In genomic region chr14:52553002-52553670, GRCh38 we compare ENCODE assay signal across 8 cellular contexts. TPM values are rescaled to one million over a fixed set of nuclear protein-coding genes. Genes with fewer than 3 reads are reported as not detected.
DNase-seq lines count a peak whose midpoint lies in the region; ATAC-seq, FAIRE-seq and TF ChIP-seq lines count a peak whose summit lies in the region.

No MANE protein-coding gene starts in this region.

- H3K9me3 ChIP-seq in CD4-positive, alpha-beta T cell (ENCODE audit: control insufficient read depth, low read length), result no peaks in the 10 kb centered on the region
- no peaks in the 10 kb centered on the region for H3K9me3 ChIP-seq in HUES64 (ENCODE audit: insufficient read depth, low read depth, low read length)
- H3K9me3 ChIP-seq in SU-DHL-6 (ENCODE audit: insufficient read depth, low read length), result no peaks in the 10 kb centered on the region
- H3K9me3 ChIP-seq in K562 (replicated peaks; ENCODE audit: control insufficient read depth, insufficient read depth, low read depth, low read length), result no peaks in the 10 kb centered on the region; the same call in 1 of the 2 replicates

- no peak for TF ChIP-seq POLR2A in K562 (conservative IDR thresholded peaks at IDR 0.05)

- peaks cover 43% of the 10 kb centered on the region for H3K79me2 ChIP-seq in SU-DHL-6 (ENCODE audit: insufficient read depth, low read length)
- peaks cover 33% of the 10 kb centered on the region for H3K79me2 ChIP-seq in K562 (ENCODE audit: control insufficient read depth, insufficient read depth, low read length)

- DNase-seq in CD4-positive, alpha-beta T cell, result peak; percentile 6 to 50 (median 33)
- DNase-seq in K562 (ENCODE audit: extremely low read depth in 1 of 4, low spot score in 3 of 4), result peak in 3 of 4 experiments; percentile 23 to 62 (median 61)
- peak; percentile 70 for DNase-seq in iPS-NIHi11 (ENCODE audit: low spot score)
- DNase-seq in stimulated activated CD4-positive, alpha-beta T cell treated with anti-CD3 and anti-CD28 coated beads, Interleukin-15, amount 100 ng/mL, for 1 hour (ENCODE audit: low read depth in 1 of 2, low spot score in 1 of 2), result peak; percentile 3 to 12
- DNase-seq in NK-92 (lab: John Stamatoyannopoulos, UW; ENCODE audit: unreplicated experiment), result no peak

- H2AFZ ChIP-seq in SU-DHL-6 (ENCODE audit: low read depth, low read length, severe bottlenecking) (peak overlapping the region; percentile 92), K562 (ENCODE audit: low read depth, low read length) (peak overlapping the region; percentile 77)

- H3K36me3 ChIP-seq in HUES64 (ENCODE audit: insufficient read depth, low read length) (no peaks in the 10 kb centered on the region), SU-DHL-6 (ENCODE audit: low read length) (0 out of 2 replicates have a peak, but pooled peaks cover 10% of the 10 kb centered on the region), K562 (ENCODE audit: control insufficient read depth, insufficient read depth, low read length) (no peaks in the 10 kb centered on the region)

- H3K9me2 ChIP-seq in SU-DHL-6 (replicated peaks; ENCODE audit: insufficient read depth, low read length), result no peaks in the 10 kb centered on the region

- H3K9me1 ChIP-seq in K562 (ENCODE audit: control insufficient read depth, insufficient read depth, low read length), result no peaks in the 10 kb centered on the region

- CTCF ChIA-PET in CD4-positive, alpha-beta T cell (lab: Charles Lee), result no interaction called here
- CTCF ChIA-PET in K562 (lab: Yijun Ruan, JAX; ENCODE audit: low intra/inter-chr PET ratio), result no interaction called here

- TF ChIP-seq CTCF in CD4-positive, alpha-beta T cell (IDR thresholded peaks at IDR 0.05), result no peak
- TF ChIP-seq CTCF in SU-DHL-6 (IDR thresholded peaks at IDR 0.05; ENCODE audit: insufficient read depth, low read length, poor library complexity, severe bottlenecking) (no peak), K562 (IDR thresholded peaks at IDR 0.05 in 2 of 3, conservative IDR thresholded peaks at IDR 0.05 in 1 of 3; ENCODE audit: insufficient read depth in 2 of 3, low read depth in 1 of 3, low read length in 3 of 3) (no peak)

- peak overlapping the region; percentile 98 for H3K4me3 Mint-ChIP-seq in CD4-positive, alpha-beta T cell

- no peaks in the 10 kb centered on the region for H3K27me3 ChIP-seq in CD4-positive, alpha-beta T cell (ENCODE audit: control insufficient read depth, insufficient read depth, low read length)
- H3K27me3 ChIP-seq in HUES64 (ENCODE audit: insufficient read depth, low read length) (peaks cover 17% of the 10 kb centered on the region), SU-DHL-6 (ENCODE audit: low read length) (no peaks in the 10 kb centered on the region), K562 (ENCODE audit: control insufficient read depth in 2 of 2, insufficient read depth in 2 of 2, low read length in 2 of 2) (no peaks in the 10 kb centered on the region)

- H3K9ac ChIP-seq in HUES64 (ENCODE audit: low read depth, low read length) (peak overlapping the region; percentile 68), SU-DHL-6 (ENCODE audit: low read length) (peak overlapping the region; percentile 85), K562 (ENCODE audit: insufficient read depth in 1 of 2, low read depth in 2 of 2, low read length in 2 of 2) (peak overlapping the region; percentile 24 to 93; a peak in 3 of 4 replicates)

- no peak for TF ChIP-seq RAD21 in K562 (CRISPR knock-in tag; conservative IDR thresholded peaks at IDR 0.05 in 1 of 2, IDR thresholded peaks at IDR 0.05 in 1 of 2)

- H4K20me1 ChIP-seq in SU-DHL-6 (ENCODE audit: low read depth, low read length) (no peaks in the 10 kb centered on the region; the same call in 1 of the 2 replicates), K562 (replicated peaks; ENCODE audit: control insufficient read depth, insufficient read depth, low read length) (no peaks in the 10 kb centered on the region)

- H3K27ac Mint-ChIP-seq in CD4-positive, alpha-beta T cell, result peak overlapping the region; percentile 91

- POLR2A ChIA-PET in CD4-positive, alpha-beta T cell (lab: Charles Lee), result interaction anchor here (0.5 to 3.9 kb wide), 21 partner anchors 10 to 686 kb away, joined by 3 to 31 read pairs (median 4); partner anchors contain the start of genes DDHD1, ERO1A, GNPNAT1 and PSMC6
- POLR2A ChIA-PET in K562 (lab: Yijun Ruan, JAX), result interaction anchor here (0.6 to 1.9 kb wide), 3 partner anchors 9 to 19 kb away, joined by 3 to 5 read pairs (median 4); no protein-coding TSS in a partner anchor

- no TSS peak for BruUV-seq in K562 (replicated peaks; lab: Mats Ljungman, UMichigan)

- H3K27me3 Mint-ChIP-seq in CD4-positive, alpha-beta T cell, result peaks cover 15% of the 10 kb centered on the region

- in situ Hi-C loops in K562 (cut with MboI), result no loop called here

- peak overlapping the region; percentile 43 for H3K27ac ChIP-seq in CD4-positive, alpha-beta T cell (ENCODE audit: low read depth, low read length)
- peak overlapping the region; percentile 34; the same call in 1 of the 2 replicates for H3K27ac ChIP-seq in HUES64 (ENCODE audit: low read depth, low read length)
- peak overlapping the region; percentile 56 for H3K27ac ChIP-seq in SU-DHL-6 (ENCODE audit: low read depth, low read length)
- no peak overlapping the region; the same call in 2 of the 3 replicates for H3K27ac ChIP-seq in K562 (ENCODE audit: extremely low read depth, low read depth, low read length)

- peaks cover 16% of the 10 kb centered on the region for H3K36me3 Mint-ChIP-seq in CD4-positive, alpha-beta T cell (ENCODE audit: low read depth)

- peaks cover 11% of the 10 kb centered on the region for H3F3A ChIP-seq in SU-DHL-6 (ENCODE audit: insufficient read depth)

- H3K4me1 ChIP-seq in HUES64 (ENCODE audit: insufficient read depth, low read length) (peaks cover 9% of the 10 kb centered on the region; the same call in 1 of the 2 replicates), K562 (replicated peaks in 1 of 2; ENCODE audit: control insufficient read depth in 2 of 2, insufficient read depth in 2 of 2, low read length in 2 of 2) (peaks cover 3 to 12% of the 10 kb centered on the region in 2 experiments; a peak in 4 of 5 replicates)

- under 1% methylated on average over 65 of the region's 69 CpGs for WGBS in HUES64
- WGBS in K562 (ENCODE audit: insufficient coverage, low coverage, missing lambda C conversion rate), result 0% methylated on average over 11 of the region's 69 CpGs

- FAIRE-seq in K562 (lab: Jason Lieb, UNC), result no peak

- TF ChIP-seq EP300 in K562 (IDR thresholded peaks at IDR 0.05; ENCODE audit: low read length), result no peak

- ATAC-seq in CD4-positive, alpha-beta T cell (ENCODE audit: poor library complexity), result peak; percentile 15
- ATAC-seq in GM21447 (IDR thresholded peaks at IDR 0.05; ENCODE audit: unreplicated experiment), result peak; percentile 11
- ATAC-seq in K562, result peak; percentile 51

- peak overlapping the region; percentile 95 for H3K4me3 ChIP-seq in HUES64 (ENCODE audit: low read length)
- H3K4me3 ChIP-seq in SU-DHL-6 (ENCODE audit: insufficient read depth, low read length, poor library complexity, severe bottlenecking), result peak overlapping the region; percentile 96
- H3K4me3 ChIP-seq in K562, result peak overlapping the region; percentile 57

- H3K4me2 ChIP-seq in SU-DHL-6 (ENCODE audit: low read depth, low read length, poor library complexity, severe bottlenecking) (peak overlapping the region; percentile 86), K562 (ENCODE audit: insufficient read depth, low read length) (peak overlapping the region; percentile 83)

- peaks cover 32% of the 10 kb centered on the region for H3K4me1 Mint-ChIP-seq in CD4-positive, alpha-beta T cell (ENCODE audit: low read depth)

- no peaks in the 10 kb centered on the region for H3K9me3 Mint-ChIP-seq in CD4-positive, alpha-beta T cell

- intact Hi-C loops in CD4-positive, alpha-beta T cell (cut with DNase I, micrococcal nuclease), result loop anchor here (2.0 to 10.0 kb wide), 10 partner anchors 102 to 602 kb away; partner anchors contain the start of genes DDHD1 (in 2 of the 2), PSMC6 (in 2 of the 2), GNPNAT1 (in 1 of the 2) and RTRAF (in 1 of the 2)
- intact Hi-C loops in K562 (cut with micrococcal nuclease), result loop anchor here (5.0 kb wide), 1 partner anchor 139 kb away; no protein-coding TSS in a partner anchor

RNA-seq across cellular contexts. Expression of gene GPR137C, which starts 0.5 kb away (rescaled TPM):
- total RNA-seq in CD4-positive, alpha-beta T cell, result under 1 TPM; 0.08 to 0.19 TPM
- 2.4 TPM for polyA plus RNA-seq in HUES64 (2013, experiment 1 of 2)
- 2.2 TPM for polyA plus RNA-seq in HUES64 (2013, experiment 2 of 2)
- 0.23 and 0.86 TPM in 2 replicates for total RNA-seq in K562 (2011; cell fraction: chromatin; rRNA removed; ENCODE audit: low replicate concordance)
- 0.33 and 0.53 TPM in 2 replicates for total RNA-seq in K562 (2011; cell fraction: nucleolus; rRNA removed)
- 0.51 and 0.92 TPM in 2 replicates for total RNA-seq in K562 (2011; cell fraction: nucleoplasm; rRNA removed)
- total RNA-seq in K562 (2014; rRNA removed), result 0.04 TPM in 1 of 2 replicates, not detected in the other
- 0.13 TPM in 1 of 2 replicates, not detected in the other for total RNA-seq in K562 (2014; rRNA removed; fragmentation: Illumina TruSeq; extraction: Trizol)
- 0.11 TPM in 1 of 2 replicates, not detected in the other for total RNA-seq in K562 (2015; rRNA removed; fragmentation: Illumina TruSeq; extraction: Trizol)
- total RNA-seq in K562 (2021), result 0.07 and 0.31 TPM in 2 replicates
- polyA plus RNA-seq in K562 (2011; rRNA removed), result 0.08 and 0.23 TPM in 2 replicates
- 0.01 and 0.06 TPM in 2 replicates for polyA plus RNA-seq in K562 (2011; cell fraction: cytosol; rRNA removed)
- 0.29 and 0.36 TPM in 2 replicates for polyA plus RNA-seq in K562 (2011; cell fraction: nucleus; rRNA removed)
- 0.03 and 0.07 TPM in 2 replicates for polyA plus RNA-seq in K562 (2012)
- 0.03 and 0.10 TPM in 2 replicates for polyA plus RNA-seq in K562 (2014; fragmentation: Illumina TruSeq; extraction: Trizol)
- polyA plus RNA-seq in K562 (2014; fragmentation: Nextera tagmentation; extraction: Ambion mirVana), result under 1 TPM; 0.03 to 0.06 TPM
- polyA plus RNA-seq in K562 (2014; rRNA removed), result 0.11 TPM in 1 of 2 replicates, not detected in the other
- polyA minus RNA-seq in K562 (2011; rRNA and poly(A)+ RNA removed), result 0.15 and 0.77 TPM in 2 replicates
- polyA minus RNA-seq in K562 (2011; cell fraction: cytosol; rRNA and poly(A)+ RNA removed), result not detected in 2 replicates
- 0.40 and 0.56 TPM in 2 replicates for polyA minus RNA-seq in K562 (2011; cell fraction: nucleus; rRNA and poly(A)+ RNA removed)

RNA-seq across cellular contexts. Expression of gene TXNDC16, which starts 0.8 kb away (rescaled TPM):
- 10 to 100 TPM; 10.4 to 11.4 TPM for total RNA-seq in CD4-positive, alpha-beta T cell
- polyA plus RNA-seq in HUES64 (2013, experiment 1 of 2), result 8.7 TPM
- 11.0 TPM for polyA plus RNA-seq in HUES64 (2013, experiment 2 of 2)
- total RNA-seq in K562 (2011; cell fraction: chromatin; rRNA removed; ENCODE audit: low replicate concordance), result 3.3 and 14.9 TPM in 2 replicates
- total RNA-seq in K562 (2011; cell fraction: nucleolus; rRNA removed), result 3.5 and 5.1 TPM in 2 replicates
- 7.3 and 9.5 TPM in 2 replicates for total RNA-seq in K562 (2011; cell fraction: nucleoplasm; rRNA removed)
- total RNA-seq in K562 (2014; rRNA removed), result 2.4 and 3.1 TPM in 2 replicates
- 6.2 and 7.3 TPM in 2 replicates for total RNA-seq in K562 (2014; rRNA removed; fragmentation: Illumina TruSeq; extraction: Trizol)
- 5.1 and 5.4 TPM in 2 replicates for total RNA-seq in K562 (2015; rRNA removed; fragmentation: Illumina TruSeq; extraction: Trizol)
- 5.2 and 6.0 TPM in 2 replicates for total RNA-seq in K562 (2021)
- 5.6 and 6.2 TPM in 2 replicates for polyA plus RNA-seq in K562 (2011; rRNA removed)
- polyA plus RNA-seq in K562 (2011; cell fraction: cytosol; rRNA removed), result 0.64 and 2.8 TPM in 2 replicates
- polyA plus RNA-seq in K562 (2011; cell fraction: nucleus; rRNA removed), result 3.2 and 6.7 TPM in 2 replicates
- polyA plus RNA-seq in K562 (2012), result 3.8 and 5.6 TPM in 2 replicates
- 3.9 and 4.9 TPM in 2 replicates for polyA plus RNA-seq in K562 (2014; fragmentation: Illumina TruSeq; extraction: Trizol)
- polyA plus RNA-seq in K562 (2014; fragmentation: Nextera tagmentation; extraction: Ambion mirVana), result 1 to 10 TPM; 1.8 to 1.9 TPM
- 3.2 and 3.3 TPM in 2 replicates for polyA plus RNA-seq in K562 (2014; rRNA removed)
- polyA minus RNA-seq in K562 (2011; rRNA and poly(A)+ RNA removed), result 6.4 and 9.7 TPM in 2 replicates
- polyA minus RNA-seq in K562 (2011; cell fraction: cytosol; rRNA and poly(A)+ RNA removed), result 2.3 and 4.1 TPM in 2 replicates
- 8.6 and 12.9 TPM in 2 replicates for polyA minus RNA-seq in K562 (2011; cell fraction: nucleus; rRNA and poly(A)+ RNA removed)
